ENCODE assay signal across 8 cellular contexts in genomic region chr10:30782543-30783461, GRCh38.
DNase-seq lines count a peak whose midpoint lies in the region; ATAC-seq and TF ChIP-seq lines count a peak whose summit lies in the region.

No MANE protein-coding gene starts in this region.

- no peaks in the 10 kb centered on the region for H3K27me3 Mint-ChIP-seq in CD4-positive, alpha-beta T cell
- H3K27me3 Mint-ChIP-seq in effector memory CD8-positive, alpha-beta T cell, result no peaks in the 10 kb centered on the region

- POLR2A ChIA-PET in CD4-positive, alpha-beta T cell (lab: Charles Lee), result interaction anchor here (1.3 to 4.1 kb wide), 7 partner anchors 10 to 987 kb away, joined by 4 to 66 read pairs (median 10); partner anchors contain the start of gene ZNF438

- peak overlapping the region; percentile 94 for H3K4me2 ChIP-seq in skeletal muscle satellite cell (ENCODE audit: low read length)

- peaks cover 16% of the 10 kb centered on the region for H3K4me1 Mint-ChIP-seq in CD4-positive, alpha-beta T cell (ENCODE audit: low read depth)
- H3K4me1 Mint-ChIP-seq in effector memory CD8-positive, alpha-beta T cell (ENCODE audit: low read depth in 2 of 2), result peaks cover 8 to 20% of the 10 kb centered on the region in 2 donors

- no peak overlapping the region for H3K4me3 ChIP-seq in MG63
- H3K4me3 ChIP-seq in skeletal muscle satellite cell (ENCODE audit: low read length), result peak overlapping the region; percentile 9

- CTCF ChIA-PET in CD4-positive, alpha-beta T cell (lab: Charles Lee), result interaction anchor here (0.7 to 2.6 kb wide), 3 partner anchors 95 to 1025 kb away, joined by 3 to 9 read pairs (median 5); no protein-coding TSS in a partner anchor

- peak overlapping the region; percentile 65 for H3K27ac Mint-ChIP-seq in CD4-positive, alpha-beta T cell
- H3K27ac Mint-ChIP-seq in effector memory CD8-positive, alpha-beta T cell, result peak overlapping the region; percentile 77 to 93

- peak overlapping the region; percentile 92 for H3K9ac ChIP-seq in skeletal muscle satellite cell (ENCODE audit: low read depth, low read length)

- TF ChIP-seq CTCF in CD4-positive, alpha-beta T cell (IDR thresholded peaks at IDR 0.05), result no peak

- DNase-seq in CD4-positive, alpha-beta T cell, result no peak
- peak; percentile 68 for DNase-seq in MG63
- no peak for DNase-seq in effector memory CD8-positive, alpha-beta T cell
- DNase-seq in stimulated activated naive CD4-positive, alpha-beta T cell treated with Interleukin-2 at 50 U/mL for 16 hours (lab: John Stamatoyannopoulos, UW), result no peak

- H3K4me3 Mint-ChIP-seq in CD4-positive, alpha-beta T cell, result peak overlapping the region; percentile 25
- peak overlapping the region; percentile 51 to 73 for H3K4me3 Mint-ChIP-seq in effector memory CD8-positive, alpha-beta T cell

- no peak overlapping the region for H3K27ac ChIP-seq in CD4-positive, alpha-beta T cell (ENCODE audit: low read depth, low read length)

- H3K36me3 ChIP-seq in MG63 (no peaks in the 10 kb centered on the region), skeletal muscle satellite cell (ENCODE audit: insufficient read depth, low read length) (no peaks in the 10 kb centered on the region)

- H3K36me3 Mint-ChIP-seq in CD4-positive, alpha-beta T cell (ENCODE audit: low read depth), result no peaks in the 10 kb centered on the region
- H3K36me3 Mint-ChIP-seq in effector memory CD8-positive, alpha-beta T cell (ENCODE audit: insufficient read depth), result peaks cover 7% of the 10 kb centered on the region

- no peaks in the 10 kb centered on the region for H3K9me3 ChIP-seq in CD4-positive, alpha-beta T cell (ENCODE audit: control insufficient read depth, low read length)
- no peaks in the 10 kb centered on the region for H3K9me3 ChIP-seq in MG63
- no peaks in the 10 kb centered on the region for H3K9me3 ChIP-seq in skeletal muscle satellite cell (replicated peaks; ENCODE audit: low read length)

- H3K27me3 ChIP-seq in CD4-positive, alpha-beta T cell (ENCODE audit: control insufficient read depth, insufficient read depth, low read length), result no peaks in the 10 kb centered on the region
- no peaks in the 10 kb centered on the region for H3K27me3 ChIP-seq in MG63
- no peaks in the 10 kb centered on the region for H3K27me3 ChIP-seq in skeletal muscle satellite cell (ENCODE audit: control insufficient read depth, insufficient read depth, low read length)

- no peak for ATAC-seq in CD4-positive, alpha-beta T cell (ENCODE audit: poor library complexity)
- ATAC-seq in GM19463 (IDR thresholded peaks at IDR 0.05; ENCODE audit: unreplicated experiment), result peak; percentile 63
- no peak for ATAC-seq in effector memory CD8-positive, alpha-beta T cell (replicated peaks)
- no peak for ATAC-seq in SK-N-SH treated with all-trans-retinoic acid at 6 μM for 48 hours
- no peak for ATAC-seq in GM19035 (IDR thresholded peaks at IDR 0.05; ENCODE audit: unreplicated experiment)

- peaks cover 42% of the 10 kb centered on the region for H3K4me1 ChIP-seq in skeletal muscle satellite cell (ENCODE audit: control insufficient read depth, insufficient read depth, low read length)

- intact Hi-C loops in CD4-positive, alpha-beta T cell (cut with DNase I, micrococcal nuclease), result loop anchor here in 1 of 2 experiments (1.0 to 5.0 kb wide), 5 partner anchors 64 to 987 kb away; no protein-coding TSS in a partner anchor

- no peaks in the 10 kb centered on the region for H3K9me3 Mint-ChIP-seq in CD4-positive, alpha-beta T cell
- H3K9me3 Mint-ChIP-seq in effector memory CD8-positive, alpha-beta T cell, result no peaks in the 10 kb centered on the region

TF ChIP-seq in SK-N-SH treated with all-trans-retinoic acid at 6 μM for 48 hours, 23 proteins besides CTCF, POLR2A, EP300 and RAD21:
- no peak for TF ChIP-seq ZFP3 (CRISPR knock-in tag; IDR thresholded peaks at IDR 0.05)
- no peak for TF ChIP-seq ZNF70 (CRISPR knock-in tag; IDR thresholded peaks at IDR 0.05)
- no peak for TF ChIP-seq BACH2 (CRISPR knock-in tag; IDR thresholded peaks at IDR 0.05; ENCODE audit: borderline replicate concordance)
- no peak for TF ChIP-seq ISL1 (CRISPR knock-in tag; IDR thresholded peaks at IDR 0.05)
- TF ChIP-seq CSRNP3 (CRISPR knock-in tag; IDR thresholded peaks at IDR 0.05), result no peak
- no peak for TF ChIP-seq GLIS3 (CRISPR knock-in tag; IDR thresholded peaks at IDR 0.05)
- TF ChIP-seq ZNF565 (CRISPR knock-in tag; conservative IDR thresholded peaks at IDR 0.05; ENCODE audit: low read depth), result no peak
- TF ChIP-seq ESRRG (CRISPR knock-in tag; IDR thresholded peaks at IDR 0.05), result no peak
- no peak for TF ChIP-seq ZC3H10 (CRISPR knock-in tag; IDR thresholded peaks at IDR 0.05)
- TF ChIP-seq TCF4 (CRISPR knock-in tag; IDR thresholded peaks at IDR 0.05; ENCODE audit: borderline replicate concordance), result no peak
- no peak for TF ChIP-seq TSHZ2 (CRISPR knock-in tag; IDR thresholded peaks at IDR 0.05)
- TF ChIP-seq ZFP30 (CRISPR knock-in tag; IDR thresholded peaks at IDR 0.05), result no peak
- no peak for TF ChIP-seq PATZ1 (CRISPR knock-in tag; IDR thresholded peaks at IDR 0.05; ENCODE audit: borderline replicate concordance)
- no peak for TF ChIP-seq RARB (CRISPR knock-in tag; IDR thresholded peaks at IDR 0.05)
- no peak for TF ChIP-seq CREB5 (CRISPR knock-in tag; IDR thresholded peaks at IDR 0.05; ENCODE audit: low read depth)
TF ChIP-seq in SK-N-SH treated with all-trans-retinoic acid at 6 μM for 48 hours: peak in this region for 0.
